In the genomic region with DNA sequence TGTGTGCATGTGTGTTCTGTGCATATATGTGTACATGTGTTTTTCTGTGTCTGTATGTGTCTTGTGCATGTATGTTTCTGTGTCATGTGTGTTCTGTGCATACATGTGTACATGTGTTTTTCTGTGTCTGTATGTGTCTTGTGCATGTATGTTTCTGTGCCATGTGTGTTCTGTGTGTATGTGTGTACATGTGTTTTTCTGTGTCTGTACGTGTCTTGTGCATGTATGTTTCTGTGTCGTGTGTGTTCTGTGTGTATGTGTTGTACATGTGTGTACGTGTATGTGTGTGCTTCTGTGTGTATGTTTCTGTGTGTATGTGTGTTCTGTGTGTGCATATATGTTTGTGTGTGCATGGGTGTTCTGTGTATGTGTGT, we compare ENCODE assay signal across 1 cellular context.
TF ChIP-seq lines count a peak whose summit lies in the region.

No MANE protein-coding gene starts in this region.

TF ChIP-seq in HepG2, 621 proteins besides CTCF, POLR2A, EP300 and RAD21 (continued from another document and continues in another):
- TF ChIP-seq HNF1A (IDR thresholded peaks at IDR 0.05; ENCODE audit: low read depth) (no peak), HNF1A (CRISPR knock-in tag; IDR thresholded peaks at IDR 0.05; ENCODE audit: borderline replicate concordance) (no peak), FOSL2 (CRISPR knock-in tag; IDR thresholded peaks at IDR 0.05) (no peak), RXRA (CRISPR knock-in tag; IDR thresholded peaks at IDR 0.05) (no peak), MNT (IDR thresholded peaks at IDR 0.05) (peak; percentile 97), ZNF609 (CRISPR knock-in tag; IDR thresholded peaks at IDR 0.05; ENCODE audit: borderline replicate concordance) (no peak), ARNT2 (CRISPR knock-in tag; IDR thresholded peaks at IDR 0.05; ENCODE audit: low read depth) (no peak), HNRNPL (IDR thresholded peaks at IDR 0.05; ENCODE audit: low read depth, low read length) (no peak), IKZF1 (IDR thresholded peaks at IDR 0.05) (peak; percentile 99), ARNT (IDR thresholded peaks at IDR 0.05) (peak; percentile 77; the same call in 1 of the 2 replicates), RXRB (CRISPR knock-in tag; IDR thresholded peaks at IDR 0.05; ENCODE audit: borderline replicate concordance) (no peak), NFKBIZ (CRISPR knock-in tag; IDR thresholded peaks at IDR 0.05) (no peak), ZKSCAN1 (IDR thresholded peaks at IDR 0.05; ENCODE audit: low read length) (no peak), BRD4 (CRISPR knock-in tag; IDR thresholded peaks at IDR 0.05) (no peak), ZNF589 (CRISPR knock-in tag; conservative IDR thresholded peaks at IDR 0.05) (no peak), ZNF451 (CRISPR knock-in tag; IDR thresholded peaks at IDR 0.05) (no peak), GLI4 (CRISPR knock-in tag; IDR thresholded peaks at IDR 0.05; ENCODE audit: borderline replicate concordance) (no peak), ZNF256 (CRISPR knock-in tag; conservative IDR thresholded peaks at IDR 0.05) (no peak), NBN (conservative IDR thresholded peaks at IDR 0.05) (peak; percentile 85; the same call in 1 of the 2 replicates), IRF9 (CRISPR knock-in tag; IDR thresholded peaks at IDR 0.05; ENCODE audit: borderline replicate concordance) (no peak), RFX1 (IDR thresholded peaks at IDR 0.05) (no peak), MLXIP (CRISPR knock-in tag; IDR thresholded peaks at IDR 0.05; ENCODE audit: borderline replicate concordance) (no peak), PBX2 (CRISPR knock-in tag; IDR thresholded peaks at IDR 0.05) (no peak), ZNF781 (CRISPR knock-in tag; IDR thresholded peaks at IDR 0.05; ENCODE audit: borderline replicate concordance, not compliant biosample characterization) (no peak)
- TF ChIP-seq, protein P1, sequence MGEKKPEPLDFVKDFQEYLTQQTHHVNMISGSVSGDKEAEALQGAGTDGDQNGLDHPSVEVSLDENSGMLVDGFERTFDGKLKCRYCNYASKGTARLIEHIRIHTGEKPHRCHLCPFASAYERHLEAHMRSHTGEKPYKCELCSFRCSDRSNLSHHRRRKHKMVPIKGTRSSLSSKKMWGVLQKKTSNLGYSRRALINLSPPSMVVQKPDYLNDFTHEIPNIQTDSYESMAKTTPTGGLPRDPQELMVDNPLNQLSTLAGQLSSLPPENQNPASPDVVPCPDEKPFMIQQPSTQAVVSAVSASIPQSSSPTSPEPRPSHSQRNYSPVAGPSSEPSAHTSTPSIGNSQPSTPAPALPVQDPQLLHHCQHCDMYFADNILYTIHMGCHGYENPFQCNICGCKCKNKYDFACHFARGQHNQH (CRISPR knock-in tag; IDR thresholded peaks at IDR 0.05) = no peak
- TF ChIP-seq, protein P2, sequence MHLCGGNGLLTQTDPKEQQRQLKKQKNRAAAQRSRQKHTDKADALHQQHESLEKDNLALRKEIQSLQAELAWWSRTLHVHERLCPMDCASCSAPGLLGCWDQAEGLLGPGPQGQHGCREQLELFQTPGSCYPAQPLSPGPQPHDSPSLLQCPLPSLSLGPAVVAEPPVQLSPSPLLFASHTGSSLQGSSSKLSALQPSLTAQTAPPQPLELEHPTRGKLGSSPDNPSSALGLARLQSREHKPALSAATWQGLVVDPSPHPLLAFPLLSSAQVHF (CRISPR knock-in tag; IDR thresholded peaks at IDR 0.05) = no peak
- TF ChIP-seq, protein P3, sequence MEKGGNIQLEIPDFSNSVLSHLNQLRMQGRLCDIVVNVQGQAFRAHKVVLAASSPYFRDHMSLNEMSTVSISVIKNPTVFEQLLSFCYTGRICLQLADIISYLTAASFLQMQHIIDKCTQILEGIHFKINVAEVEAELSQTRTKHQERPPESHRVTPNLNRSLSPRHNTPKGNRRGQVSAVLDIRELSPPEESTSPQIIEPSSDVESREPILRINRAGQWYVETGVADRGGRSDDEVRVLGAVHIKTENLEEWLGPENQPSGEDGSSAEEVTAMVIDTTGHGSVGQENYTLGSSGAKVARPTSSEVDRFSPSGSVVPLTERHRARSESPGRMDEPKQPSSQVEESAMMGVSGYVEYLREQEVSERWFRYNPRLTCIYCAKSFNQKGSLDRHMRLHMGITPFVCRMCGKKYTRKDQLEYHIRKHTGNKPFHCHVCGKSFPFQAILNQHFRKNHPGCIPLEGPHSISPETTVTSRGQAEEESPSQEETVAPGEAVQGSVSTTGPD (CRISPR knock-in tag; IDR thresholded peaks at IDR 0.05) = no peak
- TF ChIP-seq, protein P4, sequence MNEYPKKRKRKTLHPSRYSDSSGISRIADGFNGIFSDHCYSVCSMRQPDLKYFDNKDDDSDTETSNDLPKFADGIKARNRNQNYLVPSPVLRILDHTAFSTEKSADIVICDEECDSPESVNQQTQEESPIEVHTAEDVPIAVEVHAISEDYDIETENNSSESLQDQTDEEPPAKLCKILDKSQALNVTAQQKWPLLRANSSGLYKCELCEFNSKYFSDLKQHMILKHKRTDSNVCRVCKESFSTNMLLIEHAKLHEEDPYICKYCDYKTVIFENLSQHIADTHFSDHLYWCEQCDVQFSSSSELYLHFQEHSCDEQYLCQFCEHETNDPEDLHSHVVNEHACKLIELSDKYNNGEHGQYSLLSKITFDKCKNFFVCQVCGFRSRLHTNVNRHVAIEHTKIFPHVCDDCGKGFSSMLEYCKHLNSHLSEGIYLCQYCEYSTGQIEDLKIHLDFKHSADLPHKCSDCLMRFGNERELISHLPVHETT (CRISPR knock-in tag; conservative IDR thresholded peaks at IDR 0.05) = no peak
- TF ChIP-seq, protein P5, sequence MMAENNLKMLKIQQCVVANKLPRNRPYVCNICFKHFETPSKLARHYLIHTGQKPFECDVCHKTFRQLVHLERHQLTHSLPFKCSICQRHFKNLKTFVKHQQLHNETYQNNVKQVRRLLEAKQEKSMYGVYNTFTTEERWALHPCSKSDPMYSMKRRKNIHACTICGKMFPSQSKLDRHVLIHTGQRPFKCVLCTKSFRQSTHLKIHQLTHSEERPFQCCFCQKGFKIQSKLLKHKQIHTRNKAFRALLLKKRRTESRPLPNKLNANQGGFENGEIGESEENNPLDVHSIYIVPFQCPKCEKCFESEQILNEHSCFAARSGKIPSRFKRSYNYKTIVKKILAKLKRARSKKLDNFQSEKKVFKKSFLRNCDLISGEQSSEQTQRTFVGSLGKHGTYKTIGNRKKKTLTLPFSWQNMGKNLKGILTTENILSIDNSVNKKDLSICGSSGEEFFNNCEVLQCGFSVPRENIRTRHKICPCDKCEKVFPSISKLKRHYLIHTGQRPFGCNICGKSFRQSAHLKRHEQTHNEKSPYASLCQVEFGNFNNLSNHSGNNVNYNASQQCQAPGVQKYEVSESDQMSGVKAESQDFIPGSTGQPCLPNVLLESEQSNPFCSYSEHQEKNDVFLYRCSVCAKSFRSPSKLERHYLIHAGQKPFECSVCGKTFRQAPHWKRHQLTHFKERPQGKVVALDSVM (CRISPR knock-in tag; IDR thresholded peaks at IDR 0.05) = no peak
